Comparison of ENCODE assay signal across 21 cellular contexts in the genomic region with DNA sequence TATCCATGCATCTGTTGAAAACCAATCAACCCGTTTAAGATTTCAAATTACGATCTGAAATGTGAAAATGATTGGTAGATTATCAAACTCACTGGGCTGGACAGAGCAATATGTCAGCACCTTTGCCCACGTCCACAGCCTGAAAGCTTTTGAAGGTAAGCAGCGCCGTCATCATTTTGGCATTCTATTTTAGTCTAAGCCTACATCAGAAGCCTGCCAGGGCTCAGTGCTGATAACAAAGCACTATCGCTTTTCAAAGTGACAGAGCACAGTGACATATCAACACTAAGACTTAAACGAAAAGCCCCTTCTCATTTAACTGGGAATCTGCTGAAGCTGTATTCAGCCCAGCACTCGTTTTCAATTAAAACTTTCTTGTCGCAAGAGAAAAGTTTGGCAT.
"Had no signal": no experiment of that assay in that cellular context is flagged by ENCODE, and none has a peak within 500 bp of the region (broad histone marks: within the 10 kb centered on the region; RNA-seq: fewer than 3 reads in every experiment).

No MANE protein-coding gene starts in this region.

- H3K4me2 ChIP-seq: KMS-11 had no signal

- H3K9me3 Mint-ChIP-seq: activated B cell treated with CpG ODN at 0.5 μM for 24 hours had no signal

- H3K4me1 Mint-ChIP-seq: activated B cell treated with CpG ODN at 0.5 μM for 24 hours; activated CD4-positive, alpha-beta T cell treated with anti-CD3 and anti-CD28 coated beads, Interleukin-2, amount 10 ng/mL, durations not matched to agents 24 days and 14 days; T-cell had no signal

- H3K27ac ChIP-seq: KMS-11 had no signal

- H3K27ac Mint-ChIP-seq: activated B cell treated with CpG ODN at 0.5 μM for 24 hours; activated CD4-positive, alpha-beta memory T cell treated with anti-CD3 and anti-CD28 coated beads for 36 hours; activated CD4-positive, alpha-beta T cell treated with anti-CD3 and anti-CD28 coated beads, Interleukin-2, amount 10 ng/mL, durations not matched to agents 24 days and 14 days; activated naive CD8-positive, alpha-beta T cell; T-cell had no signal

- DNase-seq: activated B cell treated with CpG ODN at 0.5 μM for 24 hours; activated CD4-positive, alpha-beta memory T cell treated with anti-CD3 and anti-CD28 coated beads for 36 hours; activated CD4-positive, alpha-beta T cell treated with anti-CD3 and anti-CD28 coated beads for 1 hour; activated CD4-positive, alpha-beta T cell treated with anti-CD3 and anti-CD28 coated beads, Interleukin-2, amount 10 ng/mL, durations not matched to agents 24 days and 14 days; activated CD8-positive, alpha-beta memory T cell treated with anti-CD3 and anti-CD28 coated beads for 24 hours; activated effector memory CD4-positive, alpha-beta T cell treated with anti-CD3 and anti-CD28 coated beads, Interleukin-2, amount 50 U/mL, for 16 hours; activated naive CD4-positive, alpha-beta T cell treated with Interleukin-2 at 50 U/mL for 16 hours; activated T-cell treated with anti-CD3 and anti-CD28 coated beads, Interleukin-2, amount 50 U/mL, for 4 hours; caudate nucleus; NCI-H1092; NCI-H1417 treated with DMSO at 0.1 percent for 48 hours; NCI-H1694 treated with DMSO at 0.1 percent for 48 hours; NCI-H2029 treated with DMSO at 0.1 percent for 48 hours; NCI-H446; NCI-H524; SIG-M5; T-cell; T-helper 2 cell; T1000 had no signal

- H3K36me3 Mint-ChIP-seq: activated CD4-positive, alpha-beta memory T cell treated with anti-CD3 and anti-CD28 coated beads for 36 hours; activated naive CD8-positive, alpha-beta T cell; T-cell had no signal

- ATAC-seq: activated T-cell treated with anti-CD3 and anti-CD28 coated beads, Interleukin-2, amount 50 U/mL, for 4 hours; T-cell had no signal

- H3K4me3 Mint-ChIP-seq: activated B cell treated with CpG ODN at 0.5 μM for 24 hours; activated CD4-positive, alpha-beta memory T cell treated with anti-CD3 and anti-CD28 coated beads for 36 hours; activated CD4-positive, alpha-beta T cell treated with anti-CD3 and anti-CD28 coated beads, Interleukin-2, amount 10 ng/mL, durations not matched to agents 24 days and 14 days; activated naive CD8-positive, alpha-beta T cell; activated T-cell treated with anti-CD3 and anti-CD28 coated beads, Interleukin-2, amount 50 U/mL, for 4 hours; T-cell had no signal

- H3K27me3 Mint-ChIP-seq: activated B cell treated with CpG ODN at 0.5 μM for 24 hours; activated CD4-positive, alpha-beta memory T cell treated with anti-CD3 and anti-CD28 coated beads for 36 hours; activated CD4-positive, alpha-beta T cell treated with anti-CD3 and anti-CD28 coated beads, Interleukin-2, amount 10 ng/mL, durations not matched to agents 24 days and 14 days; activated naive CD8-positive, alpha-beta T cell; T-cell had no signal

- H3K9ac ChIP-seq: KMS-11 had no signal
